1 cellular context compared by ENCODE assay signal in genomic region chr2:241010531-241011295, GRCh38.
TF ChIP-seq lines count a peak whose summit lies in the region.

No MANE protein-coding gene starts in this region.

TF ChIP-seq in H1, 55 proteins besides CTCF, POLR2A, EP300 and RAD21:
- TF ChIP-seq PHF8 (conservative IDR thresholded peaks at IDR 0.05; ENCODE audit: low read depth, low read length) (no peak), BRCA1 (IDR thresholded peaks at IDR 0.05; ENCODE audit: low read depth, low read length) (no peak), EZH2 (IDR thresholded peaks at IDR 0.05; ENCODE audit: low read depth, low read length, severe bottlenecking) (no peak), TBP (IDR thresholded peaks at IDR 0.05; ENCODE audit: low read depth, low read length) (no peak), MAFK (IDR thresholded peaks at IDR 0.05; ENCODE audit: low read depth, low read length) (no peak), POLR2AphosphoS5 (IDR thresholded peaks at IDR 0.05; ENCODE audit: low read depth, low read length) (no peak), TAF7 (optimal IDR thresholded peaks at IDR 0.05; ENCODE audit: borderline replicate concordance, low read depth, low read length) (no peak), RNF2 (IDR thresholded peaks at IDR 0.05; ENCODE audit: borderline replicate concordance, low read depth, low read length, missing control alignments, poor library complexity, severe bottlenecking) (no peak), SP2 (IDR thresholded peaks at IDR 0.05; ENCODE audit: low read length) (no peak), FOSL1 (IDR thresholded peaks at IDR 0.05; ENCODE audit: insufficient read depth, low read depth, low read length) (no peak), CEBPB (IDR thresholded peaks at IDR 0.05; ENCODE audit: low read depth, low read length) (no peak), CTBP2 (IDR thresholded peaks at IDR 0.05; ENCODE audit: borderline replicate concordance, insufficient read depth, insufficient read length, low read length) (no peak), BACH1 (IDR thresholded peaks at IDR 0.05; ENCODE audit: low read length) (no peak), HDAC6 (IDR thresholded peaks at IDR 0.05; ENCODE audit: low read depth, low read length) (no peak), TEAD4 (IDR thresholded peaks at IDR 0.05; ENCODE audit: low read depth, low read length) (no peak), CHD1 (IDR thresholded peaks at IDR 0.05; ENCODE audit: low read depth, low read length) (no peak), KDM5A (IDR thresholded peaks at IDR 0.05; ENCODE audit: low read length) (no peak), POU5F1 (IDR thresholded peaks at IDR 0.05; ENCODE audit: low read depth, low read length) (no peak), SIRT6 (IDR thresholded peaks at IDR 0.05; ENCODE audit: low read length) (no peak)
